In the genomic region with DNA sequence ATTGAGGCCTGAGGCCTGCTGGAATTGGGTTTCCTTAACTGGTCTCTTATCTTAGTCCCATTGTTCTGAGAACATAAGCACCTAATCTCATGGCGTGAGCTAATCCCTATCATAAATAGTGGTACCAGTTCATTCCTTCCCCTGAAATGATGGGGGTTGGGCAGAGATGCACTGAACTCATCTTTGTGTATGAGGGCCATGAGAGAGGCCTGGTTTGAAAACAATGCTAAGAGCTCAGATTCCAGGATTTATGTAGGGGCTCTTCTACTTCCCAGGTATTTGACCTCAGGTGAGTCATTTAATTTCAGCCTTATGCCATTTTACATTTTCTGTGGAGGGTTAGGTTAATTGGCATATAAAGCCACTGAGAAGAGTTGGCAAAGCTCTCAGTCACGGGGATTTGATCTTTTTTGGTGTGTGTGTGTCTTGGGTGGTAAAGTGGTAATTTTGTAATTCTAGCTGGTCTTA, we compare ENCODE assay signal across 2 cellular contexts.
TF ChIP-seq lines count a peak whose summit lies in the region.

No MANE protein-coding gene starts in this region.

TF ChIP-seq in SK-N-SH treated with all-trans-retinoic acid at 6 μM for 48 hours, 23 proteins besides CTCF, POLR2A, EP300 and RAD21:
- TF ChIP-seq, protein P1, sequence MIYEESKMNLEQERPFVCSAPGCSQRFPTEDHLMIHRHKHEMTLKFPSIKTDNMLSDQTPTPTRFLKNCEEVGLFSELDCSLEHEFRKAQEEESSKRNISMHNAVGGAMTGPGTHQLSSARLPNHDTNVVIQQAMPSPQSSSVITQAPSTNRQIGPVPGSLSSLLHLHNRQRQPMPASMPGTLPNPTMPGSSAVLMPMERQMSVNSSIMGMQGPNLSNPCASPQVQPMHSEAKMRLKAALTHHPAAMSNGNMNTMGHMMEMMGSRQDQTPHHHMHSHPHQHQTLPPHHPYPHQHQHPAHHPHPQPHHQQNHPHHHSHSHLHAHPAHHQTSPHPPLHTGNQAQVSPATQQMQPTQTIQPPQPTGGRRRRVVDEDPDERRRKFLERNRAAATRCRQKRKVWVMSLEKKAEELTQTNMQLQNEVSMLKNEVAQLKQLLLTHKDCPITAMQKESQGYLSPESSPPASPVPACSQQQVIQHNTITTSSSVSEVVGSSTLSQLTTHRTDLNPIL (CRISPR knock-in tag; IDR thresholded peaks at IDR 0.05; ENCODE audit: low read depth) = no peak
- TF ChIP-seq ZFP3 (CRISPR knock-in tag; IDR thresholded peaks at IDR 0.05) (no peak), ISL1 (CRISPR knock-in tag; IDR thresholded peaks at IDR 0.05) (no peak), ESRRG (CRISPR knock-in tag; IDR thresholded peaks at IDR 0.05) (no peak), RARB (CRISPR knock-in tag; IDR thresholded peaks at IDR 0.05) (0 out of 2 replicates have a peak, but pooled peaks have one; percentile 6)
- TF ChIP-seq, protein P2, sequence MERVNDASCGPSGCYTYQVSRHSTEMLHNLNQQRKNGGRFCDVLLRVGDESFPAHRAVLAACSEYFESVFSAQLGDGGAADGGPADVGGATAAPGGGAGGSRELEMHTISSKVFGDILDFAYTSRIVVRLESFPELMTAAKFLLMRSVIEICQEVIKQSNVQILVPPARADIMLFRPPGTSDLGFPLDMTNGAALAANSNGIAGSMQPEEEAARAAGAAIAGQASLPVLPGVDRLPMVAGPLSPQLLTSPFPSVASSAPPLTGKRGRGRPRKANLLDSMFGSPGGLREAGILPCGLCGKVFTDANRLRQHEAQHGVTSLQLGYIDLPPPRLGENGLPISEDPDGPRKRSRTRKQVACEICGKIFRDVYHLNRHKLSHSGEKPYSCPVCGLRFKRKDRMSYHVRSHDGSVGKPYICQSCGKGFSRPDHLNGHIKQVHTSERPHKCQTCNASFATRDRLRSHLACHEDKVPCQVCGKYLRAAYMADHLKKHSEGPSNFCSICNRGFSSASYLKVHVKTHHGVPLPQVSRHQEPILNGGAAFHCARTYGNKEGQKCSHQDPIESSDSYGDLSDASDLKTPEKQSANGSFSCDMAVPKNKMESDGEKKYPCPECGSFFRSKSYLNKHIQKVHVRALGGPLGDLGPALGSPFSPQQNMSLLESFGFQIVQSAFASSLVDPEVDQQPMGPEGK (CRISPR knock-in tag; IDR thresholded peaks at IDR 0.05; ENCODE audit: borderline replicate concordance) = 0 out of 2 replicates have a peak, but pooled peaks have one; percentile 14

TF ChIP-seq in SK-N-SH, 30 proteins besides CTCF, POLR2A, EP300 and RAD21 (continued from another document):
- TF ChIP-seq SIN3A (IDR thresholded peaks at IDR 0.05; ENCODE audit: borderline replicate concordance, low read depth, low read length) (no peak), MEF2A (IDR thresholded peaks at IDR 0.05; ENCODE audit: borderline replicate concordance, low read depth) (no peak), GABPA (IDR thresholded peaks at IDR 0.05; ENCODE audit: low read depth) (no peak), MXI1 (IDR thresholded peaks at IDR 0.05; ENCODE audit: low read depth, low read length) (no peak), CHD2 (IDR thresholded peaks at IDR 0.05; ENCODE audit: low read length, partially characterized antibody) (no peak), FOSL2 (IDR thresholded peaks at IDR 0.05; ENCODE audit: borderline replicate concordance, low read depth) (no peak), RXRA (IDR thresholded peaks at IDR 0.05; ENCODE audit: borderline replicate concordance, low read depth) (no peak), GATA2 (CRISPR knock-in tag; IDR thresholded peaks at IDR 0.05) (no peak), RFX5 (IDR thresholded peaks at IDR 0.05; ENCODE audit: low read length) (no peak), NRF1 (IDR thresholded peaks at IDR 0.05; ENCODE audit: low read depth, low read length) (no peak), TEAD4 (IDR thresholded peaks at IDR 0.05; ENCODE audit: borderline replicate concordance, insufficient read depth) (no peak), RCOR1 (IDR thresholded peaks at IDR 0.05; ENCODE audit: low read length) (no peak), POLR2AphosphoS5 (IDR thresholded peaks at IDR 0.05; ENCODE audit: low read depth, low read length) (no peak), JUND (IDR thresholded peaks at IDR 0.05) (no peak)
- TF ChIP-seq, protein P3, sequence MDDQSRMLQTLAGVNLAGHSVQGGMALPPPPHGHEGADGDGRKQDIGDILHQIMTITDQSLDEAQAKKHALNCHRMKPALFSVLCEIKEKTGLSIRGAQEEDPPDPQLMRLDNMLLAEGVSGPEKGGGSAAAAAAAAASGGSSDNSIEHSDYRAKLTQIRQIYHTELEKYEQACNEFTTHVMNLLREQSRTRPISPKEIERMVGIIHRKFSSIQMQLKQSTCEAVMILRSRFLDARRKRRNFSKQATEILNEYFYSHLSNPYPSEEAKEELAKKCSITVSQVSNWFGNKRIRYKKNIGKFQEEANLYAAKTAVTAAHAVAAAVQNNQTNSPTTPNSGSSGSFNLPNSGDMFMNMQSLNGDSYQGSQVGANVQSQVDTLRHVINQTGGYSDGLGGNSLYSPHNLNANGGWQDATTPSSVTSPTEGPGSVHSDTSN (IDR thresholded peaks at IDR 0.05) = no peak
- TF ChIP-seq, protein P4, sequence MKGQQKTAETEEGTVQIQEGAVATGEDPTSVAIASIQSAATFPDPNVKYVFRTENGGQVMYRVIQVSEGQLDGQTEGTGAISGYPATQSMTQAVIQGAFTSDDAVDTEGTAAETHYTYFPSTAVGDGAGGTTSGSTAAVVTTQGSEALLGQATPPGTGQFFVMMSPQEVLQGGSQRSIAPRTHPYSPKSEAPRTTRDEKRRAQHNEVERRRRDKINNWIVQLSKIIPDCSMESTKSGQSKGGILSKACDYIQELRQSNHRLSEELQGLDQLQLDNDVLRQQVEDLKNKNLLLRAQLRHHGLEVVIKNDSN (IDR thresholded peaks at IDR 0.05; ENCODE audit: borderline replicate concordance, low read depth) = no peak
